In genomic region chr2:39881948-39882347, GRCh38 we compare ENCODE assay signal across 15 cellular contexts.
A peak's percentile ranks its signal among the peaks of the same experiment; 100 is the strongest.
DNase-seq lines count a peak whose midpoint lies in the region; ATAC-seq and TF ChIP-seq lines count a peak whose summit lies in the region.
"Had no signal": no experiment of that assay in that cellular context is flagged by ENCODE, and none has a peak within 500 bp of the region (broad histone marks: within the 10 kb centered on the region; RNA-seq: fewer than 3 reads in every experiment).

No MANE protein-coding gene starts in this region.

- DNase-seq in amniotic epithelial cell (ENCODE audit: low read depth) (peak; percentile 29), erythroblast (lab: John Stamatoyannopoulos, UW) (no peak)
- no peak for DNase-seq in effector memory CD4-positive, alpha-beta T cell
- no peak for DNase-seq in NK-92 treated with Interleukin-12 subunit alpha and Interleukin-12 subunit beta, amount 100 ng/mL, for 24 hours (lab: John Stamatoyannopoulos, UW)
- DNase-seq in activated naive CD4-positive, alpha-beta T cell treated with anti-CD3 and anti-CD28 coated beads, Interleukin-2, amount 50 U/mL, for 16 hours, result no peak
- DNase-seq: BE2C; CD4-positive, alpha-beta memory T cell; DMS79; GOT3 had no signal

- no peak for TF ChIP-seq EP300 in gastroesophageal sphincter (IDR thresholded peaks at IDR 0.05)

- no peaks in the 10 kb centered on the region for H3K9me3 ChIP-seq in gastroesophageal sphincter
- H3K9me3 ChIP-seq in effector memory CD4-positive, alpha-beta T cell (ENCODE audit: control insufficient read depth, low read length), result no peaks in the 10 kb centered on the region
- H3K9me3 ChIP-seq: A549, BE2C, HAP-1 had no signal

- no peak for TF ChIP-seq CTCF in gastroesophageal sphincter (IDR thresholded peaks at IDR 0.05)

- peaks cover 0 to 24% (median 6%) of the 10 kb centered on the region in 3 donors for H3K4me1 ChIP-seq in gastroesophageal sphincter
- peaks cover 2% of the 10 kb centered on the region for H3K4me1 ChIP-seq in rectal smooth muscle tissue (ENCODE audit: control insufficient read depth, insufficient read depth, low read length)
- no peaks in the 10 kb centered on the region for H3K4me1 ChIP-seq in effector memory CD4-positive, alpha-beta T cell (ENCODE audit: control insufficient read depth, insufficient read depth, low read length, poor library complexity, severe bottlenecking)
- H3K4me1 ChIP-seq: A549, BE2C, HAP-1 had no signal

- H3K9ac ChIP-seq in rectal smooth muscle tissue (ENCODE audit: low read length), result no peak overlapping the region

- TF ChIP-seq POLR2A in gastroesophageal sphincter (IDR thresholded peaks at IDR 0.05) (no peak), erythroblast (IDR thresholded peaks at IDR 0.05; ENCODE audit: low read length) (no peak)

- H3K36me3 ChIP-seq in gastroesophageal sphincter (no peaks in the 10 kb centered on the region), rectal smooth muscle tissue (ENCODE audit: control insufficient read depth, insufficient read depth, low read length) (no peaks in the 10 kb centered on the region)
- H3K36me3 ChIP-seq in effector memory CD4-positive, alpha-beta T cell (ENCODE audit: control insufficient read depth, insufficient read depth, low read length), result no peaks in the 10 kb centered on the region
- H3K36me3 ChIP-seq: BE2C, HAP-1 had no signal

- H3K4me3 ChIP-seq in gastroesophageal sphincter (no peak overlapping the region), rectal smooth muscle tissue (ENCODE audit: low read length) (no peak overlapping the region)
- no peak overlapping the region for H3K4me3 ChIP-seq in effector memory CD4-positive, alpha-beta T cell (ENCODE audit: insufficient read depth, low read depth, low read length, poor library complexity, severe bottlenecking)
- H3K4me3 ChIP-seq: A549, HAP-1 had no signal

- H3K27ac ChIP-seq in gastroesophageal sphincter, result peak overlapping the region; percentile 54 to 79 (median 71)
- H3K27ac ChIP-seq in rectal smooth muscle tissue (ENCODE audit: low read depth, low read length), result peak overlapping the region; percentile 40
- H3K27ac ChIP-seq in effector memory CD4-positive, alpha-beta T cell (ENCODE audit: insufficient read depth, low read length, poor library complexity, severe bottlenecking), result no peak overlapping the region
- H3K27ac ChIP-seq: A549, C4-2B had no signal

- H3K27me3 ChIP-seq in gastroesophageal sphincter (no peaks in the 10 kb centered on the region), rectal smooth muscle tissue (ENCODE audit: control insufficient read depth, insufficient read depth, low read length) (no peaks in the 10 kb centered on the region)
- H3K27me3 ChIP-seq in effector memory CD4-positive, alpha-beta T cell (replicated peaks; ENCODE audit: control insufficient read depth, insufficient read depth, low read length, poor library complexity, severe bottlenecking), result no peaks in the 10 kb centered on the region
- H3K27me3 ChIP-seq: BE2C had no signal

- 10 to 33% methylated on average over 1 of the region's 1 CpG for WGBS in gastroesophageal sphincter (ENCODE audit: low coverage in 1 of 2), 2 donors

- peak; percentile 81 for ATAC-seq in gastroesophageal sphincter
- ATAC-seq: HepG2 had no signal
